Comparison of ENCODE assay signal across 9 cellular contexts in the genomic region with DNA sequence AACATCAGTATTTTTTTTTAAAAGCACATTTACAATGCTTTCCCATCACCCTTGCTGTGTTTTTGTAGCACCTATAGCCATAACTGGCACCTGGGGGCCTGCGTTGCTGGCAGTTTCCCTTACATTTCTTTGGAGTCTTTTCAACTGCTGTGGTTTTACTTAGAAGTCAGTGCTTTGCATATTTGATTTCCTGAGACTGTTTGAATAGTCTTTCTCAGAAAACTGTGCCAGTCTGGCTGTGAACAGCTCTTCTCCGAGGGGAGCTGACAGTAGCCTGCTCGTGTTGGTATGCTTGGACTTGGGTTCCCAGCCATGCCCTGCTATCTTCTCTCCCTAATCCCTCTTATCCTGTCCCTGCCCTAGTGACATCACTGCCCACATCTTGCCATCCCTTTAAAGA.
A peak's percentile ranks its signal among the peaks of the same experiment; 100 is the strongest.
DNase-seq lines count a peak whose midpoint lies in the region; ATAC-seq and TF ChIP-seq lines count a peak whose summit lies in the region.
"Had no signal": no experiment of that assay in that cellular context is flagged by ENCODE, and none has a peak within 500 bp of the region (broad histone marks: within the 10 kb centered on the region; RNA-seq: fewer than 3 reads in every experiment).

No MANE protein-coding gene starts in this region.

- peak overlapping the region; percentile 40 to 74 for H3K4me3 Mint-ChIP-seq in effector memory CD8-positive, alpha-beta T cell

- H3K36me3 ChIP-seq in OCI-LY7 (ENCODE audit: insufficient read depth, low read length), result no peaks in the 10 kb centered on the region

- H3K79me2 ChIP-seq in OCI-LY7 (ENCODE audit: insufficient read depth, low read depth, low read length), result no peaks in the 10 kb centered on the region

- no peak overlapping the region for H3K4me2 ChIP-seq in OCI-LY7 (ENCODE audit: low read length)

- H3K27me3 Mint-ChIP-seq in effector memory CD8-positive, alpha-beta T cell, result no peaks in the 10 kb centered on the region

- POLR2A ChIA-PET in OCI-LY7 (lab: Charles Lee), result no interaction called here

- H3K4me1 Mint-ChIP-seq in effector memory CD8-positive, alpha-beta T cell (ENCODE audit: low read depth in 2 of 2), result peaks cover 23 to 35% of the 10 kb centered on the region in 2 donors

- TF ChIP-seq CTCF in OCI-LY7 (conservative IDR thresholded peaks at IDR 0.05; ENCODE audit: low read length), result no peak

- DNase-seq in EH (ENCODE audit: low read depth) (peak; percentile 8), NCI-H524 treated with DMSO at 0.1 percent for 48 hours (lab: John Stamatoyannopoulos, UW) (no peak), OCI-LY7 (ENCODE audit: low spot score) (no peak), C1 segment of cervical spinal cord (lab: John Stamatoyannopoulos, UW) (no peak), SHP77 (lab: John Stamatoyannopoulos, UW) (no peak)
- peak; percentile 5 to 46 (median 28) for DNase-seq in activated CD4-positive, CD25-positive, alpha-beta regulatory T cell (lab: John Stamatoyannopoulos, UW)
- peak in 1 of 3 experiments; percentile 20 for DNase-seq in effector memory CD8-positive, alpha-beta T cell

- no peak overlapping the region for H2AFZ ChIP-seq in OCI-LY7 (ENCODE audit: low read length)

- BruUV-seq in OCI-LY7 (replicated peaks; lab: Mats Ljungman, UMichigan), result no TSS peak

- CTCF ChIA-PET in OCI-LY7 (lab: Charles Lee; ENCODE audit: unreplicated experiment), result interaction anchor here (0.7 kb wide), 1 partner anchor 87 kb away, joined by 3 read pairs; no protein-coding TSS in a partner anchor

- no peaks in the 10 kb centered on the region for H3K4me1 ChIP-seq in OCI-LY7 (ENCODE audit: insufficient read depth, low read length, poor library complexity, severe bottlenecking)

- H3K9me3 Mint-ChIP-seq in effector memory CD8-positive, alpha-beta T cell, result no peaks in the 10 kb centered on the region

- H3K9me2 ChIP-seq in OCI-LY7 (ENCODE audit: insufficient read depth, low read length), result no peaks in the 10 kb centered on the region

- H3K4me3 ChIP-seq in OCI-LY7 (ENCODE audit: low read depth, low read length, poor library complexity, severe bottlenecking), result no peak overlapping the region
- H3K4me3 ChIP-seq: skin epidermis had no signal

- no peaks in the 10 kb centered on the region for H4K20me1 ChIP-seq in OCI-LY7 (ENCODE audit: insufficient read depth, low read length)

- ATAC-seq in HG02763 (IDR thresholded peaks at IDR 0.05; ENCODE audit: unreplicated experiment), result peak; percentile 82
- peak; percentile 80 for ATAC-seq in effector memory CD8-positive, alpha-beta T cell (replicated peaks)

- H3K36me3 Mint-ChIP-seq in effector memory CD8-positive, alpha-beta T cell (ENCODE audit: insufficient read depth), result peaks cover 21% of the 10 kb centered on the region

- intact Hi-C loops in OCI-LY7 (cut with micrococcal nuclease; ENCODE audit: unreplicated experiment), result no loop called here

- H3K9me3 ChIP-seq in OCI-LY7 (ENCODE audit: low read length), result no peaks in the 10 kb centered on the region

- peak overlapping the region; percentile 84 to 94 for H3K27ac Mint-ChIP-seq in effector memory CD8-positive, alpha-beta T cell

- H3K27ac ChIP-seq in OCI-LY7 (ENCODE audit: low read depth, low read length, poor library complexity, severe bottlenecking), result no peak overlapping the region

Comparison
In these comparisons a context has a peak if more than half of its experiments do, and no peak if none do; other contexts are left out.
1. DNase-seq: peak in EH (single experiment) and activated CD4-positive, CD25-positive, alpha-beta regulatory T cell (4 of 4); none in NCI-H524 treated with DMSO at 0.1 percent for 48 hours (single experiment), OCI-LY7 (single experiment), C1 segment of cervical spinal cord (0 of 14) and SHP77 (0 of 2).